Comparison of ENCODE assay signal across 1 cellular context in genomic region chr4:120000591-120001296, GRCh38.
TF ChIP-seq lines count a peak whose summit lies in the region.

No MANE protein-coding gene starts in this region.

TF ChIP-seq in HEK293, 187 proteins besides CTCF, POLR2A, EP300 and RAD21 (continued from another document and continues in another):
- TF ChIP-seq PRDM10 (tag by site-specific recombination; IDR thresholded peaks at IDR 0.05) (peak; percentile 19; the same call in 1 of the 2 replicates), KLF10 (tag by site-specific recombination; IDR thresholded peaks at IDR 0.05) (no peak), ZBTB8A (tag by site-specific recombination; IDR thresholded peaks at IDR 0.05) (no peak), ZNF223 (tag by site-specific recombination; IDR thresholded peaks at IDR 0.05) (no peak), GLI4 (tag by site-specific recombination; IDR thresholded peaks at IDR 0.05) (no peak), GFI1B (tag by site-specific recombination; IDR thresholded peaks at IDR 0.05) (no peak), ZBTB6 (tag by site-specific recombination; IDR thresholded peaks at IDR 0.05) (no peak), ZNF416 (tag by site-specific recombination; IDR thresholded peaks at IDR 0.05) (no peak), ZNF473 (tag by site-specific recombination; IDR thresholded peaks at IDR 0.05) (no peak), ZNF585B (tag by site-specific recombination; IDR thresholded peaks at IDR 0.05) (no peak), ZNF341 (tag by site-specific recombination; IDR thresholded peaks at IDR 0.05; ENCODE audit: low read depth) (no peak), ZBTB1 (tag by site-specific recombination; IDR thresholded peaks at IDR 0.05) (no peak), ZEB2 (tag by site-specific recombination; IDR thresholded peaks at IDR 0.05) (peak; percentile 20; the same call in 1 of the 2 replicates), ATF2 (tag by site-specific recombination; IDR thresholded peaks at IDR 0.05; ENCODE audit: low read depth) (no peak), ZNF664 (tag by site-specific recombination; IDR thresholded peaks at IDR 0.05) (no peak), HIC1 (tag by site-specific recombination; IDR thresholded peaks at IDR 0.05) (peak; percentile 81), PRDM2 (tag by site-specific recombination; IDR thresholded peaks at IDR 0.05; ENCODE audit: borderline replicate concordance) (no peak), TCF7L2 (IDR thresholded peaks at IDR 0.05; ENCODE audit: borderline replicate concordance, low read depth, low read length) (peak; percentile 74; the same call in 1 of the 2 replicates), ZNF394 (tag by site-specific recombination; IDR thresholded peaks at IDR 0.05; ENCODE audit: borderline replicate concordance) (peak; percentile 19; the same call in 1 of the 2 replicates), ZNF274 (IDR thresholded peaks at IDR 0.05; ENCODE audit: low read length) (no peak), ZNF274 (tag by site-specific recombination; IDR thresholded peaks at IDR 0.05; ENCODE audit: borderline replicate concordance) (no peak), ZNF280D (tag by site-specific recombination; IDR thresholded peaks at IDR 0.05) (no peak), ZBTB48 (tag by site-specific recombination; IDR thresholded peaks at IDR 0.05) (no peak), ZNF768 (tag by site-specific recombination; IDR thresholded peaks at IDR 0.05) (no peak), ZNF324 (tag by site-specific recombination; IDR thresholded peaks at IDR 0.05) (no peak), ZNF114 (tag by site-specific recombination; IDR thresholded peaks at IDR 0.05) (no peak), PRDM6 (tag by site-specific recombination; IDR thresholded peaks at IDR 0.05) (peak; percentile 54), ZNF76 (tag by site-specific recombination; IDR thresholded peaks at IDR 0.05; ENCODE audit: borderline replicate concordance, low read depth) (no peak), HOXA7 (CRISPR knock-in tag; IDR thresholded peaks at IDR 0.05; ENCODE audit: borderline replicate concordance) (no peak), ZNF660 (tag by site-specific recombination; IDR thresholded peaks at IDR 0.05) (no peak), GLIS2 (tag by site-specific recombination; IDR thresholded peaks at IDR 0.05) (no peak), ZNF169 (tag by site-specific recombination; IDR thresholded peaks at IDR 0.05) (no peak), ZNF350 (tag by site-specific recombination; IDR thresholded peaks at IDR 0.05) (no peak), ZNF335 (tag by site-specific recombination; conservative IDR thresholded peaks at IDR 0.05) (no peak), ZNF548 (tag by site-specific recombination; IDR thresholded peaks at IDR 0.05) (no peak), ZNF2 (tag by site-specific recombination; IDR thresholded peaks at IDR 0.05) (no peak), ZNF624 (tag by site-specific recombination; IDR thresholded peaks at IDR 0.05) (no peak), ZNF426 (tag by site-specific recombination; IDR thresholded peaks at IDR 0.05) (no peak), ZNF501 (tag by site-specific recombination; IDR thresholded peaks at IDR 0.05) (peak; percentile 28; the same call in 1 of the 2 replicates), MZF1 (tag by site-specific recombination; IDR thresholded peaks at IDR 0.05; ENCODE audit: borderline replicate concordance) (peak; percentile 19; the same call in 1 of the 2 replicates), SP3 (tag by site-specific recombination; IDR thresholded peaks at IDR 0.05) (no peak), ZNF776 (tag by site-specific recombination; IDR thresholded peaks at IDR 0.05; ENCODE audit: borderline replicate concordance) (no peak), ZNF423 (tag by site-specific recombination; IDR thresholded peaks at IDR 0.05) (no peak), ZNF658 (tag by site-specific recombination; IDR thresholded peaks at IDR 0.05) (no peak)
